In the genomic region with DNA sequence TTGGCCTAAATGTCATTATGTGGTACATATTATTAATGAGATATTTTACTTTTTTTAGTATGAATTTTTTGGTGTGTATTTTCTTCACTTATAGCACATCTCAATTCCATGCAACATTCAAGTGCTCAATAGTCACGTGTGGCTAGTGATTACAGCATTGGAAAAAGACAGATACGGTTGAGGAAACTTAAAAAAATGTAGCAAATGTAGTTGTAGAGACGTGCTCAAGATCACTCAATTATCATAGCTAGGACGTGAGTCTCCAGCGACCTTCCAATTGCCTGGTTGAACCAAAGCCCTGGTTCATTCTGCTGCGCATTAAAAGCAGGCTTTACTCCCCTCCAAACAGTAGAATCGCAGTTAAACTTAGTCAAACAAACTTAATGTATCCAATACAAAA, we compare ENCODE assay signal across 10 cellular contexts. TPM values are rescaled to one million over a fixed set of nuclear protein-coding genes. Genes with fewer than 3 reads are reported as not detected.
DNase-seq lines count a peak whose midpoint lies in the region; ATAC-seq and TF ChIP-seq lines count a peak whose summit lies in the region.
"Had no signal": no experiment of that assay in that cellular context is flagged by ENCODE, and none has a peak within 500 bp of the region (broad histone marks: within the 10 kb centered on the region; RNA-seq: fewer than 3 reads in every experiment).

No MANE protein-coding gene starts in this region.

- H3F3A ChIP-seq in GM23338 (replicated peaks; ENCODE audit: low read depth), result no peaks in the 10 kb centered on the region

- no peak for TF ChIP-seq POLR2A in stomach (IDR thresholded peaks at IDR 0.05)

- DNase-seq in CD4-positive, alpha-beta T cell, result no peak
- DNase-seq in GM23338 (ENCODE audit: low spot score) (no peak), activated B cell treated with CpG ODN at 0.5 μM for 24 hours (no peak), stomach (no peak)
- DNase-seq in natural killer cell treated with Interleukin-12 subunit alpha and Interleukin-12 subunit beta and Interleukin-15 and Interleukin-18, amount 100 ng/mL, for 72 hours (ENCODE audit: low spot score), result no peak
- DNase-seq: NCI-H1436 treated with DMSO at 0.1 percent for 48 hours had no signal

- peak overlapping the region; percentile 76 for H3K4me3 Mint-ChIP-seq in CD4-positive, alpha-beta T cell
- H3K4me3 Mint-ChIP-seq in GM23338 (peak overlapping the region; percentile 92), activated B cell treated with CpG ODN at 0.5 μM for 24 hours (peak overlapping the region; percentile 17)
- peak overlapping the region; percentile 97 for H3K4me3 Mint-ChIP-seq in natural killer cell treated with Interleukin-12 subunit alpha and Interleukin-12 subunit beta and Interleukin-15 and Interleukin-18, amount 100 ng/mL, for 72 hours

- intact Hi-C loops in CD4-positive, alpha-beta T cell (cut with DNase I, micrococcal nuclease), result loop anchor here in 1 of 2 experiments (1.0 to 2.0 kb wide), 2 partner anchors 18 to 608 kb away; a partner anchor contains a TSS
- intact Hi-C loops in activated B cell treated with CpG ODN at 0.5 μM for 24 hours (cut with micrococcal nuclease), result no loop called here
- intact Hi-C loops in stomach (cut with DNase I; ENCODE audit: low total_unique reads), result no loop called here

- no peaks in the 10 kb centered on the region for H3K9me2 ChIP-seq in GM23338 (ENCODE audit: insufficient read depth)

- peaks cover 30% of the 10 kb centered on the region for H3K36me3 Mint-ChIP-seq in CD4-positive, alpha-beta T cell (ENCODE audit: low read depth)
- H3K36me3 Mint-ChIP-seq in GM23338 (ENCODE audit: low read depth) (peaks cover 17% of the 10 kb centered on the region), activated B cell treated with CpG ODN at 0.5 μM for 24 hours (ENCODE audit: low read depth) (peaks cover 15% of the 10 kb centered on the region)
- H3K36me3 Mint-ChIP-seq in natural killer cell treated with Interleukin-12 subunit alpha and Interleukin-12 subunit beta and Interleukin-15 and Interleukin-18, amount 100 ng/mL, for 72 hours, result peaks cover 10% of the 10 kb centered on the region

- WGBS in stomach, 5 donors, result 89 to 95% (median 93%) methylated on average over 7 of the region's 7 CpGs

- no peaks in the 10 kb centered on the region for H3K9me3 ChIP-seq in CD4-positive, alpha-beta T cell (ENCODE audit: control insufficient read depth, low read length)
- H3K9me3 ChIP-seq in stomach, result no peaks in the 10 kb centered on the region

- POLR2A ChIA-PET in CD4-positive, alpha-beta T cell (lab: Charles Lee), result interaction anchor here (4.8 kb wide), 1 partner anchor 18 kb away, joined by 37 read pairs; a partner anchor contains a TSS
- POLR2A ChIA-PET in activated B cell treated with CpG ODN at 0.5 μM for 24 hours (lab: Charles Lee), result interaction anchor here (1.0 to 2.3 kb wide), 4 partner anchors 10 to 110 kb away, joined by 3 to 25 read pairs (median 16); a partner anchor contains a TSS

- peaks cover 42% of the 10 kb centered on the region for H3K4me1 Mint-ChIP-seq in CD4-positive, alpha-beta T cell (ENCODE audit: low read depth)
- H3K4me1 Mint-ChIP-seq in GM23338 (peaks cover 22% of the 10 kb centered on the region), activated B cell treated with CpG ODN at 0.5 μM for 24 hours (peaks cover 27% of the 10 kb centered on the region)
- H3K4me1 Mint-ChIP-seq in natural killer cell treated with Interleukin-12 subunit alpha and Interleukin-12 subunit beta and Interleukin-15 and Interleukin-18, amount 100 ng/mL, for 72 hours (ENCODE audit: low read depth in 2 of 2), result peaks cover 34 to 46% of the 10 kb centered on the region in 2 donors

- ATAC-seq in CD4-positive, alpha-beta T cell (ENCODE audit: poor library complexity), result no peak
- ATAC-seq in GM23338 (no peak), activated B cell treated with CpG ODN at 0.5 μM for 24 hours (ENCODE audit: low read depth) (no peak), HG03025 (IDR thresholded peaks at IDR 0.05; ENCODE audit: low FRiP score, unreplicated experiment) (no peak), GM18870 (IDR thresholded peaks at IDR 0.05; ENCODE audit: unreplicated experiment) (no peak), GM19035 (IDR thresholded peaks at IDR 0.05; ENCODE audit: unreplicated experiment) (no peak)
- no peak for ATAC-seq in natural killer cell treated with Interleukin-12 subunit alpha and Interleukin-12 subunit beta and Interleukin-15 and Interleukin-18, amount 100 ng/mL, for 72 hours

- H3K27ac Mint-ChIP-seq in CD4-positive, alpha-beta T cell, result peak overlapping the region; percentile 88
- H3K27ac Mint-ChIP-seq in GM23338 (no peak overlapping the region), activated B cell treated with CpG ODN at 0.5 μM for 24 hours (no peak overlapping the region)
- H3K27ac Mint-ChIP-seq in natural killer cell treated with Interleukin-12 subunit alpha and Interleukin-12 subunit beta and Interleukin-15 and Interleukin-18, amount 100 ng/mL, for 72 hours, result peak overlapping the region; percentile 97

- H4K20me1 ChIP-seq in GM23338 (replicated peaks; ENCODE audit: insufficient read depth), result 0 out of 2 replicates have a peak, but pooled peaks cover 2% of the 10 kb centered on the region

- CTCF ChIA-PET in CD4-positive, alpha-beta T cell (lab: Charles Lee), result interaction anchor here (0.9 to 1.2 kb wide), 2 partner anchors 10 to 785 kb away, joined by 4 read pairs; no protein-coding TSS in a partner anchor
- CTCF ChIA-PET in activated B cell treated with CpG ODN at 0.5 μM for 24 hours (lab: Charles Lee), result interaction anchor here (1.1 kb wide), 1 partner anchor 111 kb away, joined by 4 read pairs; no protein-coding TSS in a partner anchor

- no peak for TF ChIP-seq CTCF in CD4-positive, alpha-beta T cell (IDR thresholded peaks at IDR 0.05)
- TF ChIP-seq CTCF in GM23338 (conservative IDR thresholded peaks at IDR 0.05; ENCODE audit: low read depth in 2 of 2) (no peak), activated B cell treated with CpG ODN at 0.5 μM for 24 hours (IDR thresholded peaks at IDR 0.05) (no peak), stomach (IDR thresholded peaks at IDR 0.05) (no peak)

- no peaks in the 10 kb centered on the region for H3K27me3 Mint-ChIP-seq in CD4-positive, alpha-beta T cell
- H3K27me3 Mint-ChIP-seq in GM23338 (ENCODE audit: insufficient read depth, low read depth, poor library complexity) (peaks cover 11% of the 10 kb centered on the region), activated B cell treated with CpG ODN at 0.5 μM for 24 hours (no peaks in the 10 kb centered on the region)
- no peaks in the 10 kb centered on the region for H3K27me3 Mint-ChIP-seq in natural killer cell treated with Interleukin-12 subunit alpha and Interleukin-12 subunit beta and Interleukin-15 and Interleukin-18, amount 100 ng/mL, for 72 hours

- peak overlapping the region; percentile 85 for H3K4me2 ChIP-seq in GM23338

- H3K27ac ChIP-seq in CD4-positive, alpha-beta T cell (ENCODE audit: low read depth, low read length), result no peak overlapping the region
- H3K27ac ChIP-seq in GM23338 (ENCODE audit: low read depth) (no peak overlapping the region), stomach (peak overlapping the region in 1 of 5 donors; percentile 100)

- peaks cover 34% of the 10 kb centered on the region for H3K79me2 ChIP-seq in GM23338 (replicated peaks; ENCODE audit: insufficient read depth)

- H3K4me3 ChIP-seq in GM23338 (peak overlapping the region; percentile 66; the same call in 1 of the 2 replicates), stomach (no peak overlapping the region)

- no peak for TF ChIP-seq EP300 in stomach (IDR thresholded peaks at IDR 0.05)

- peak overlapping the region; percentile 12; the same call in 1 of the 2 replicates for H2AFZ ChIP-seq in GM23338

- H3K4me1 ChIP-seq in GM23338 (ENCODE audit: insufficient read depth) (peaks cover 11% of the 10 kb centered on the region; the same call in 1 of the 2 replicates), stomach (peaks cover 12 to 42% (median 33%) of the 10 kb centered on the region in 4 donors)

- H3K36me3 ChIP-seq in GM23338 (ENCODE audit: insufficient read depth) (no peaks in the 10 kb centered on the region), stomach (peaks cover 0 to 12% (median 8%) of the 10 kb centered on the region in 4 donors)
- H3K36me3 ChIP-seq: cardiac muscle cell had no signal

- no peaks in the 10 kb centered on the region for H3K27me3 ChIP-seq in CD4-positive, alpha-beta T cell (ENCODE audit: control insufficient read depth, insufficient read depth, low read length)
- no peaks in the 10 kb centered on the region for H3K27me3 ChIP-seq in GM23338 (ENCODE audit: insufficient read depth)
- H3K27me3 ChIP-seq in stomach, result no peaks in the 10 kb centered on the region
- H3K27me3 ChIP-seq: cardiac muscle cell had no signal

- H3K9me3 Mint-ChIP-seq in CD4-positive, alpha-beta T cell, result no peaks in the 10 kb centered on the region
- H3K9me3 Mint-ChIP-seq in GM23338 (no peaks in the 10 kb centered on the region), activated B cell treated with CpG ODN at 0.5 μM for 24 hours (no peaks in the 10 kb centered on the region)
- H3K9me3 Mint-ChIP-seq in natural killer cell treated with Interleukin-12 subunit alpha and Interleukin-12 subunit beta and Interleukin-15 and Interleukin-18, amount 100 ng/mL, for 72 hours, result no peaks in the 10 kb centered on the region

RNA-seq across cellular contexts. Expression of a gene that starts 1.2 kb away (rescaled TPM):
- 10 to 100 TPM; 44.6 to 49.1 TPM for total RNA-seq in CD4-positive, alpha-beta T cell
- 82.3 and 119 TPM in 2 replicates for total RNA-seq in GM23338 (2014; rRNA removed; shearing (Covaris generic))
- polyA plus RNA-seq in GM23338 (2016; fragmentation: Nextera tagmentation; extraction: Ambion mirVana) (16.4 and 17.6 TPM in 2 replicates), stomach (1 to 10 TPM; 4.7 to 7.8 (median 5.8) TPM)
- total RNA-seq in activated B cell treated with CpG ODN at 0.5 μM for 24 hours (42.4 and 45.8 TPM in 2 replicates), stomach (100 to 1,000 TPM in 1 of 5 donors, 10 to 100 TPM in 4; 20.3 to 212 (median 39.5) TPM)
- 10 to 100 TPM; 65.8 to 89.4 TPM for total RNA-seq in natural killer cell treated with Interleukin-12 subunit alpha and Interleukin-12 subunit beta and Interleukin-15 and Interleukin-18, amount 100 ng/mL, for 72 hours

RNA-seq across cellular contexts. Expression of a gene that starts 17.8 kb away (rescaled TPM):
- 10 to 100 TPM; 34.4 to 39.0 TPM for total RNA-seq in CD4-positive, alpha-beta T cell
- total RNA-seq in GM23338 (2014; rRNA removed; shearing (Covaris generic)), result 12.8 and 14.4 TPM in 2 replicates
- polyA plus RNA-seq in GM23338 (2016; fragmentation: Nextera tagmentation; extraction: Ambion mirVana), result 20.4 and 22.3 TPM in 2 replicates
- 29.9 and 31.6 TPM in 2 replicates for total RNA-seq in activated B cell treated with CpG ODN at 0.5 μM for 24 hours
- 10 to 100 TPM; 21.0 to 29.5 TPM for total RNA-seq in natural killer cell treated with Interleukin-12 subunit alpha and Interleukin-12 subunit beta and Interleukin-15 and Interleukin-18, amount 100 ng/mL, for 72 hours
- total RNA-seq in stomach, result 10 to 100 TPM in 2 of 5 donors, 1 to 10 TPM in 3; 7.7 to 20.2 (median 8.5) TPM
- 10 to 100 TPM in 1 of 3 donors, 1 to 10 TPM in 2; 9.0 to 10.7 (median 9.8) TPM for polyA plus RNA-seq in stomach

RNA-seq across cellular contexts. Expression of a gene that starts 17.9 kb away (rescaled TPM):
- 1 to 10 TPM; 4.6 to 4.9 TPM for total RNA-seq in CD4-positive, alpha-beta T cell
- total RNA-seq in GM23338 (2014; rRNA removed; shearing (Covaris generic)), result 0.94 TPM in 1 of 2 replicates, not detected in the other
- polyA plus RNA-seq in GM23338 (2016; fragmentation: Nextera tagmentation; extraction: Ambion mirVana), result 1.1 and 1.3 TPM in 2 replicates
- total RNA-seq in activated B cell treated with CpG ODN at 0.5 μM for 24 hours, result 2.1 and 2.4 TPM in 2 replicates
- total RNA-seq in natural killer cell treated with Interleukin-12 subunit alpha and Interleukin-12 subunit beta and Interleukin-15 and Interleukin-18, amount 100 ng/mL, for 72 hours, result 1 to 10 TPM in 1 of 2 donors, under 1 TPM in 1; 0.45 to 1.9 TPM
- 1 to 10 TPM in 2 of 5 donors, under 1 TPM in 1, not detected in 2; 0.45 to 8.6 (median 4.5) TPM for total RNA-seq in stomach
- polyA plus RNA-seq in stomach, result 1 to 10 TPM in 2 of 3 donors, under 1 TPM in 1; 0.56 to 1.5 (median 1.4) TPM

Comparison
In these comparisons a context has a peak if more than half of its experiments do, and no peak if none do; other contexts are left out.
1. H3K27ac Mint-ChIP-seq: peak in CD4-positive, alpha-beta T cell (single experiment) and natural killer cell treated with Interleukin-12 subunit alpha and Interleukin-12 subunit beta and Interleukin-15 and Interleukin-18, amount 100 ng/mL, for 72 hours (2 of 2); none in GM23338 (single experiment) and activated B cell treated with CpG ODN at 0.5 μM for 24 hours (single experiment).
2. H3K4me3 Mint-ChIP-seq: peak in every context shown above with its lines; median percentile 97 in natural killer cell treated with Interleukin-12 subunit alpha and Interleukin-12 subunit beta and Interleukin-15 and Interleukin-18, amount 100 ng/mL, for 72 hours; 92 in GM23338; 76 in CD4-positive, alpha-beta T cell; 17 in activated B cell treated with CpG ODN at 0.5 μM for 24 hours.